In genomic region chr19:47255947-47256687, GRCh38 we compare ENCODE assay signal across 8 cellular contexts. TPM values are rescaled to one million over a fixed set of nuclear protein-coding genes. Genes with fewer than 3 reads are reported as not detected.
A peak's percentile ranks its signal among the peaks of the same experiment; 100 is the strongest.
DNase-seq lines count a peak whose midpoint lies in the region; ATAC-seq and TF ChIP-seq lines count a peak whose summit lies in the region.

Gene CCDC9, plus strand, starts transcription at chr19:47256525. Its CDS starts 1,876 bp downstream, at chr19:47258401.

- peak; percentile 49 for ATAC-seq in GM21619 (IDR thresholded peaks at IDR 0.05; ENCODE audit: unreplicated experiment)
- ATAC-seq in PC-3: peak; percentile 52
- peak; percentile 69 for ATAC-seq in activated T-helper 17 cell treated with anti-CD3 and anti-CD28 coated beads, Interleukin-2, amount 50 U/mL, for 72 hours (replicated peaks)

- peaks cover 10% of the 10 kb centered on the region for H3K79me2 ChIP-seq in PC-3 (ENCODE audit: low read length)

- peak within 1 kb of the TSS; percentile 80 for H3K9ac ChIP-seq in PC-3 (ENCODE audit: low read length)
- peak within 1 kb of the TSS; percentile 92 to 94 for H3K9ac ChIP-seq in stomach smooth muscle (ENCODE audit: low read length in 2 of 2)

- no peaks in the 10 kb centered on the region for H4K20me1 ChIP-seq in PC-3 (ENCODE audit: low read length)

- intact Hi-C loops in PC-3 (cut with micrococcal nuclease): loop anchor here (10.0 kb wide), 1 partner anchor 401 kb away; the partner anchor contains the start of gene AP2S1

- H3K9me3 Mint-ChIP-seq in activated T-helper 17 cell treated with anti-CD3 and anti-CD28 coated beads, Interleukin-2, amount 50 U/mL, for 72 hours: no peaks in the 10 kb centered on the region
- H3K9me3 Mint-ChIP-seq in nephron: no peaks in the 10 kb centered on the region

- H3K27me3 Mint-ChIP-seq in activated T-helper 17 cell treated with anti-CD3 and anti-CD28 coated beads, Interleukin-2, amount 50 U/mL, for 72 hours: no peaks in the 10 kb centered on the region
- H3K27me3 Mint-ChIP-seq in nephron (ENCODE audit: low read depth): no peaks in the 10 kb centered on the region

- H3K27ac Mint-ChIP-seq in activated T-helper 17 cell treated with anti-CD3 and anti-CD28 coated beads, Interleukin-2, amount 50 U/mL, for 72 hours: peak within 1 kb of the TSS; percentile 96
- H3K27ac Mint-ChIP-seq in nephron: peak within 1 kb of the TSS; percentile 96 to 97 (median 97)

- peak within 1 kb of the TSS; percentile 98 for H3K4me3 Mint-ChIP-seq in activated T-helper 17 cell treated with anti-CD3 and anti-CD28 coated beads, Interleukin-2, amount 50 U/mL, for 72 hours
- peak within 1 kb of the TSS; percentile 89 to 92 (median 91) for H3K4me3 Mint-ChIP-seq in nephron

- peaks cover 45% of the 10 kb centered on the region for H3K36me3 Mint-ChIP-seq in activated T-helper 17 cell treated with anti-CD3 and anti-CD28 coated beads, Interleukin-2, amount 50 U/mL, for 72 hours (ENCODE audit: low read depth)
- H3K36me3 Mint-ChIP-seq in nephron (ENCODE audit: low read depth): peaks cover 34% of the 10 kb centered on the region

- H3K27me3 ChIP-seq in PC-3 (ENCODE audit: low read length) (no peaks in the 10 kb centered on the region), stomach smooth muscle (ENCODE audit: control insufficient read depth in 1 of 2, insufficient read depth in 2 of 2, low read length in 2 of 2) (no peaks in the 10 kb centered on the region)

- peaks cover 3% of the 10 kb centered on the region; the same call in 1 of the 2 replicates for H3K36me3 ChIP-seq in PC-3 (ENCODE audit: low read depth, low read length)
- H3K36me3 ChIP-seq in stomach smooth muscle (ENCODE audit: control insufficient read depth in 2 of 2, insufficient read depth in 2 of 2, low read length in 2 of 2): peaks cover 24 to 29% of the 10 kb centered on the region in 2 donors

- H3K4me3 ChIP-seq in Jurkat, Clone E6-1 (ENCODE audit: low read length): peak within 1 kb of the TSS; percentile 57
- peak within 1 kb of the TSS; percentile 77 for H3K4me3 ChIP-seq in PC-3 (ENCODE audit: low read length)
- H3K4me3 ChIP-seq in stomach smooth muscle (ENCODE audit: low read length in 2 of 2): peak within 1 kb of the TSS; percentile 75 to 91

- BruUV-seq in PC-3 (replicated peaks; lab: Mats Ljungman, UMichigan): TSS peak; percentile 98

- H3K4me1 ChIP-seq in PC-3 (ENCODE audit: insufficient read depth, low read length) (peaks cover 24% of the 10 kb centered on the region), stomach smooth muscle (ENCODE audit: control insufficient read depth, insufficient read depth, low read length) (peaks cover 27% of the 10 kb centered on the region)

- CTCF ChIA-PET in PC-3 (lab: Charles Lee): interaction anchor here (0.7 to 0.9 kb wide), 2 partner anchors 12 to 93 kb away, joined by 8 read pairs; partner anchors contain the start of gene DHX34

- TF ChIP-seq CTCF in PC-3 (conservative IDR thresholded peaks at IDR 0.05; ENCODE audit: low read depth, low read length) (no peak), nephron (IDR thresholded peaks at IDR 0.05; ENCODE audit: unreplicated experiment in 3 of 3) (no peak)

- peaks cover 10% of the 10 kb centered on the region for H3F3A ChIP-seq in PC-3 (ENCODE audit: low read length, unreplicated experiment)

- H3K4me1 Mint-ChIP-seq in activated T-helper 17 cell treated with anti-CD3 and anti-CD28 coated beads, Interleukin-2, amount 50 U/mL, for 72 hours: peaks cover 27% of the 10 kb centered on the region
- H3K4me1 Mint-ChIP-seq in nephron: peaks cover 29% of the 10 kb centered on the region

- peak within 1 kb of the TSS; percentile 64 for H3K27ac ChIP-seq in PC-3 (ENCODE audit: low read length)
- H3K27ac ChIP-seq in stomach smooth muscle (ENCODE audit: low read length): peak within 1 kb of the TSS; percentile 93

- H3K9me3 ChIP-seq in PC-3 (ENCODE audit: low read length): no peaks in the 10 kb centered on the region
- no peaks in the 10 kb centered on the region for H3K9me3 ChIP-seq in stomach smooth muscle (ENCODE audit: control insufficient read depth in 2 of 2, low read length in 2 of 2)

- POLR2A ChIA-PET in PC-3 (lab: Charles Lee; ENCODE audit: unreplicated experiment): interaction anchor here (0.6 to 1.0 kb wide), 2 partner anchors 18 to 31 kb away, joined by 3 to 15 read pairs; partner anchors contain the start of gene INAFM1

- peak within 1 kb of the TSS; percentile 95 for H3K4me2 ChIP-seq in PC-3 (ENCODE audit: low read length)

- DNase-seq in DMS79 (lab: John Stamatoyannopoulos, UW) (peak; percentile 95), PC-3 (peak; percentile 91), fibroblast of peridontal ligament (ENCODE audit: extremely low read depth) (peak; percentile 95)
- peak; percentile 92 for DNase-seq in Jurkat, Clone E6-1 (ENCODE audit: low read depth, low spot score)

- H2AFZ ChIP-seq in PC-3 (ENCODE audit: low read length): peak within 1 kb of the TSS; percentile 95

- no peaks in the 10 kb centered on the region for H3K9me2 ChIP-seq in PC-3 (replicated peaks; ENCODE audit: low read length)

RNA-seq across cellular contexts. Expression of gene CCDC9, which starts in this region (rescaled TPM):
- 15.6 TPM for polyA plus RNA-seq in Jurkat, Clone E6-1 (2012; ENCODE audit: insufficient read depth, insufficient read length)
- 8.3 and 12.4 TPM in 2 replicates for total RNA-seq in PC-3 (2014; rRNA removed)
- total RNA-seq in activated T-helper 17 cell treated with anti-CD3 and anti-CD28 coated beads, Interleukin-2, amount 50 U/mL, for 72 hours: 10 to 100 TPM; 38.9 to 44.6 TPM

Comparison
In these comparisons a context has a peak if more than half of its experiments do, and no peak if none do; other contexts are left out.
1. Peak in every context shown above with its lines: DNase-seq, ATAC-seq, H3K4me3 ChIP-seq and H3K27ac ChIP-seq.